Comparison of ENCODE assay signal across 1 cellular context in the genomic region with DNA sequence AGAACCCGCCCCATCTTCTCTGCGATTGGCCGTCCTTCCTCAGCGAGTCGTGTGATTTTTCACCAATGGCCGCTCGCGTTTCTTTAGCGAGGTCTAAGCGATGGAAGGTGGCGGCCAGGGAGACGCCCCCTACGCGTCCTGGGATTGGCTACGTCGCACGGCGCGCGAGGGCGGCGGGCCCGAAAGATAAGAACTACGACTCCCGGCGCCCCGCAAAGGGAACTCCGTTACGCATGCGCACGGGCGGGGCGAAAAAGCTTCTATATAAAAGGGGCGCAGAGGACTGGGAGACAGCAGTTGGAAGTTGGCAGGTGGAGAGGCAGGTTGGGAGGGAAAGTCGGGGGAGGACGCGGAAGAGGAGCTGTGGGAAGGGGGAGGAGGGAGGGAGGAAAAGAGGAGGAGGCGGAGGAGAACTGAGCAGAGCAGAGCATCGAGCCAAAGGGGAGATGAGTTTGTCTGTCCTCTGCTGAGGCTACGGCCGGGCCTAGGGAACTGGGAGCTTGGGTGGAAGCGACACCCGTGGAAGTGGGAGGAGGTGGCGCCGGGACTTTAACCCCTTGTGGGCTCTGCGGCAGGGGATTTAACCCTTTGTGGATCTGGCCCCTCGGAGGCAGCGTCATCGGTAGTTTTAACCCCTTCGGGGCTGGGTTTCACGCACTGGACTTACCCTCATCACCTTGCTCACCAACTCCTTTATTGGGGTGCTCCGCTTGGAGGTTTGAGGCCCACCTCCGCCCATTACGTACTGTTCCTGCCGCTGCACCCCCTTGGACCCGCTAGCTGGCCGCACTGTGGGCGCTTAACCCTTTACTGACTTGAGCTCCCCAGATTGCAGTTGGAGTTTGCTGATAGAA.
TF ChIP-seq lines count a peak whose summit lies in the region.

A gene with protein sequence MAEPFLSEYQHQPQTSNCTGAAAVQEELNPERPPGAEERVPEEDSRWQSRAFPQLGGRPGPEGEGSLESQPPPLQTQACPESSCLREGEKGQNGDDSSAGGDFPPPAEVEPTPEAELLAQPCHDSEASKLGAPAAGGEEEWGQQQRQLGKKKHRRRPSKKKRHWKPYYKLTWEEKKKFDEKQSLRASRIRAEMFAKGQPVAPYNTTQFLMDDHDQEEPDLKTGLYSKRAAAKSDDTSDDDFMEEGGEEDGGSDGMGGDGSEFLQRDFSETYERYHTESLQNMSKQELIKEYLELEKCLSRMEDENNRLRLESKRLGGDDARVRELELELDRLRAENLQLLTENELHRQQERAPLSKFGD (plus strand): TSS at position 293 of the 854 bp plus-strand sequence. CDS start 716 bp downstream, outside the sequence.

TF ChIP-seq in K562, 482 proteins besides CTCF, POLR2A, EP300 and RAD21 (continued from another document and continues in another):
- TF ChIP-seq GABPB2 (CRISPR knock-in tag; conservative IDR thresholded peaks at IDR 0.05) (peak; percentile 92), NR2C2 (CRISPR knock-in tag; IDR thresholded peaks at IDR 0.05) (peak; percentile 58; the same call in 1 of the 2 replicates), NR2C2 (tag; IDR thresholded peaks at IDR 0.05) (peak; percentile 52; the same call in 1 of the 2 replicates), ZNF586 (CRISPR knock-in tag; conservative IDR thresholded peaks at IDR 0.05) (peak; percentile 88), TGIF2 (CRISPR knock-in tag; IDR thresholded peaks at IDR 0.05) (peak; percentile 70; the same call in 1 of the 2 replicates), MEIS2 (IDR thresholded peaks at IDR 0.05; ENCODE audit: partially characterized antibody) (peak; percentile 92), HNRNPH1 (optimal IDR thresholded peaks at IDR 0.05; ENCODE audit: low read depth, low read length) (peak; percentile 71), NUFIP1 (IDR thresholded peaks at IDR 0.05; ENCODE audit: partially characterized antibody) (no peak), ESRRA (IDR thresholded peaks at IDR 0.05; ENCODE audit: borderline replicate concordance, low read depth) (peak; percentile 33; the same call in 1 of the 2 replicates), HSF4 (CRISPR knock-in tag; IDR thresholded peaks at IDR 0.05; ENCODE audit: borderline replicate concordance) (no peak), ZNF121 (CRISPR knock-in tag; conservative IDR thresholded peaks at IDR 0.05) (no peak), FOXK1 (CRISPR knock-in tag; IDR thresholded peaks at IDR 0.05; ENCODE audit: borderline replicate concordance) (no peak), BHLHE40 (IDR thresholded peaks at IDR 0.05; ENCODE audit: low read length) (no peak), NR2F6 (CRISPR knock-in tag; IDR thresholded peaks at IDR 0.05) (peak; percentile 95), YY1 (IDR thresholded peaks at IDR 0.05; ENCODE audit: borderline replicate concordance in 1 of 3, control insufficient read depth in 1 of 3, extremely low read depth in 1 of 3, insufficient read depth in 3 of 3, insufficient read length in 1 of 3, insufficient replicate concordance in 2 of 3, low read depth in 1 of 3, low read length in 2 of 3) (peak in 2 of 3 experiments; percentile 30 to 58)
- TF ChIP-seq, protein P1, sequence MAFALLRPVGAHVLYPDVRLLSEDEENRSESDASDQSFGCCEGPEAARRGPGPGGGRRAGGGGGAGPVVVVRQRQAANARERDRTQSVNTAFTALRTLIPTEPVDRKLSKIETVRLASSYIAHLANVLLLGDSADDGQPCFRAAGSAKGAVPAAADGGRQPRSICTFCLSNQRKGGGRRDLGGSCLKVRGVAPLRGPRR (CRISPR knock-in tag; IDR thresholded peaks at IDR 0.05), result no peak
- TF ChIP-seq, protein P2, sequence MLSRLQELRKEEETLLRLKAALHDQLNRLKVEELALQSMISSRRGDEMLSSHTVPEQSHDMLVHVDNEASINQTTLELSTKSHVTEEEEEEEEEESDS (CRISPR knock-in tag; IDR thresholded peaks at IDR 0.05), result no peak
- TF ChIP-seq, protein P3, sequence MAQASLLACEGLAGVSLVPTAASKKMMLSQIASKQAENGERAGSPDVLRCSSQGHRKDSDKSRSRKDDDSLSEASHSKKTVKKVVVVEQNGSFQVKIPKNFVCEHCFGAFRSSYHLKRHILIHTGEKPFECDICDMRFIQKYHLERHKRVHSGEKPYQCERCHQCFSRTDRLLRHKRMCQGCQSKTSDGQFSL (CRISPR knock-in tag; IDR thresholded peaks at IDR 0.05), result no peak
- TF ChIP-seq, protein P3 (tag; IDR thresholded peaks at IDR 0.05), result peak in 1 of 2 experiments; percentile 26; a peak in 1 of 4 replicates
- TF ChIP-seq, protein P4, sequence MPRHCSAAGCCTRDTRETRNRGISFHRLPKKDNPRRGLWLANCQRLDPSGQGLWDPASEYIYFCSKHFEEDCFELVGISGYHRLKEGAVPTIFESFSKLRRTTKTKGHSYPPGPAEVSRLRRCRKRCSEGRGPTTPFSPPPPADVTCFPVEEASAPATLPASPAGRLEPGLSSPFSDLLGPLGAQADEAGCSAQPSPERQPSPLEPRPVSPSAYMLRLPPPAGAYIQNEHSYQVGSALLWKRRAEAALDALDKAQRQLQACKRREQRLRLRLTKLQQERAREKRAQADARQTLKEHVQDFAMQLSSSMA (CRISPR knock-in tag; IDR thresholded peaks at IDR 0.05), result peak; percentile 87; the same call in 1 of the 2 replicates
- TF ChIP-seq, protein P5, sequence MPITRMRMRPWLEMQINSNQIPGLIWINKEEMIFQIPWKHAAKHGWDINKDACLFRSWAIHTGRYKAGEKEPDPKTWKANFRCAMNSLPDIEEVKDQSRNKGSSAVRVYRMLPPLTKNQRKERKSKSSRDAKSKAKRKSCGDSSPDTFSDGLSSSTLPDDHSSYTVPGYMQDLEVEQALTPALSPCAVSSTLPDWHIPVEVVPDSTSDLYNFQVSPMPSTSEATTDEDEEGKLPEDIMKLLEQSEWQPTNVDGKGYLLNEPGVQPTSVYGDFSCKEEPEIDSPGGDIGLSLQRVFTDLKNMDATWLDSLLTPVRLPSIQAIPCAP (CRISPR knock-in tag; IDR thresholded peaks at IDR 0.05; ENCODE audit: borderline replicate concordance), result no peak
- TF ChIP-seq, protein P6, sequence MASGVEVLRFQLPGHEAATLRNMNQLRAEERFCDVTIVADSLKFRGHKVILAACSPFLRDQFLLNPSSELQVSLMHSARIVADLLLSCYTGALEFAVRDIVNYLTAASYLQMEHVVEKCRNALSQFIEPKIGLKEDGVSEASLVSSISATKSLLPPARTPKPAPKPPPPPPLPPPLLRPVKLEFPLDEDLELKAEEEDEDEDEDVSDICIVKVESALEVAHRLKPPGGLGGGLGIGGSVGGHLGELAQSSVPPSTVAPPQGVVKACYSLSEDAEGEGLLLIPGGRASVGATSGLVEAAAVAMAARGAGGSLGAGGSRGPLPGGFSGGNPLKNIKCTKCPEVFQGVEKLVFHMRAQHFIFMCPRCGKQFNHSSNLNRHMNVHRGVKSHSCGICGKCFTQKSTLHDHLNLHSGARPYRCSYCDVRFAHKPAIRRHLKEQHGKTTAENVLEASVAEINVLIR (CRISPR knock-in tag; IDR thresholded peaks at IDR 0.05), result no peak
- TF ChIP-seq, protein P7, sequence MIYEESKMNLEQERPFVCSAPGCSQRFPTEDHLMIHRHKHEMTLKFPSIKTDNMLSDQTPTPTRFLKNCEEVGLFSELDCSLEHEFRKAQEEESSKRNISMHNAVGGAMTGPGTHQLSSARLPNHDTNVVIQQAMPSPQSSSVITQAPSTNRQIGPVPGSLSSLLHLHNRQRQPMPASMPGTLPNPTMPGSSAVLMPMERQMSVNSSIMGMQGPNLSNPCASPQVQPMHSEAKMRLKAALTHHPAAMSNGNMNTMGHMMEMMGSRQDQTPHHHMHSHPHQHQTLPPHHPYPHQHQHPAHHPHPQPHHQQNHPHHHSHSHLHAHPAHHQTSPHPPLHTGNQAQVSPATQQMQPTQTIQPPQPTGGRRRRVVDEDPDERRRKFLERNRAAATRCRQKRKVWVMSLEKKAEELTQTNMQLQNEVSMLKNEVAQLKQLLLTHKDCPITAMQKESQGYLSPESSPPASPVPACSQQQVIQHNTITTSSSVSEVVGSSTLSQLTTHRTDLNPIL (CRISPR knock-in tag; IDR thresholded peaks at IDR 0.05), result peak; percentile 91
- TF ChIP-seq, protein P8, sequence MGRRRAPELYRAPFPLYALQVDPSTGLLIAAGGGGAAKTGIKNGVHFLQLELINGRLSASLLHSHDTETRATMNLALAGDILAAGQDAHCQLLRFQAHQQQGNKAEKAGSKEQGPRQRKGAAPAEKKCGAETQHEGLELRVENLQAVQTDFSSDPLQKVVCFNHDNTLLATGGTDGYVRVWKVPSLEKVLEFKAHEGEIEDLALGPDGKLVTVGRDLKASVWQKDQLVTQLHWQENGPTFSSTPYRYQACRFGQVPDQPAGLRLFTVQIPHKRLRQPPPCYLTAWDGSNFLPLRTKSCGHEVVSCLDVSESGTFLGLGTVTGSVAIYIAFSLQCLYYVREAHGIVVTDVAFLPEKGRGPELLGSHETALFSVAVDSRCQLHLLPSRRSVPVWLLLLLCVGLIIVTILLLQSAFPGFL (CRISPR knock-in tag; IDR thresholded peaks at IDR 0.05), result 0 out of 2 replicates have a peak, but pooled peaks have one; percentile 17
- TF ChIP-seq, protein P9, sequence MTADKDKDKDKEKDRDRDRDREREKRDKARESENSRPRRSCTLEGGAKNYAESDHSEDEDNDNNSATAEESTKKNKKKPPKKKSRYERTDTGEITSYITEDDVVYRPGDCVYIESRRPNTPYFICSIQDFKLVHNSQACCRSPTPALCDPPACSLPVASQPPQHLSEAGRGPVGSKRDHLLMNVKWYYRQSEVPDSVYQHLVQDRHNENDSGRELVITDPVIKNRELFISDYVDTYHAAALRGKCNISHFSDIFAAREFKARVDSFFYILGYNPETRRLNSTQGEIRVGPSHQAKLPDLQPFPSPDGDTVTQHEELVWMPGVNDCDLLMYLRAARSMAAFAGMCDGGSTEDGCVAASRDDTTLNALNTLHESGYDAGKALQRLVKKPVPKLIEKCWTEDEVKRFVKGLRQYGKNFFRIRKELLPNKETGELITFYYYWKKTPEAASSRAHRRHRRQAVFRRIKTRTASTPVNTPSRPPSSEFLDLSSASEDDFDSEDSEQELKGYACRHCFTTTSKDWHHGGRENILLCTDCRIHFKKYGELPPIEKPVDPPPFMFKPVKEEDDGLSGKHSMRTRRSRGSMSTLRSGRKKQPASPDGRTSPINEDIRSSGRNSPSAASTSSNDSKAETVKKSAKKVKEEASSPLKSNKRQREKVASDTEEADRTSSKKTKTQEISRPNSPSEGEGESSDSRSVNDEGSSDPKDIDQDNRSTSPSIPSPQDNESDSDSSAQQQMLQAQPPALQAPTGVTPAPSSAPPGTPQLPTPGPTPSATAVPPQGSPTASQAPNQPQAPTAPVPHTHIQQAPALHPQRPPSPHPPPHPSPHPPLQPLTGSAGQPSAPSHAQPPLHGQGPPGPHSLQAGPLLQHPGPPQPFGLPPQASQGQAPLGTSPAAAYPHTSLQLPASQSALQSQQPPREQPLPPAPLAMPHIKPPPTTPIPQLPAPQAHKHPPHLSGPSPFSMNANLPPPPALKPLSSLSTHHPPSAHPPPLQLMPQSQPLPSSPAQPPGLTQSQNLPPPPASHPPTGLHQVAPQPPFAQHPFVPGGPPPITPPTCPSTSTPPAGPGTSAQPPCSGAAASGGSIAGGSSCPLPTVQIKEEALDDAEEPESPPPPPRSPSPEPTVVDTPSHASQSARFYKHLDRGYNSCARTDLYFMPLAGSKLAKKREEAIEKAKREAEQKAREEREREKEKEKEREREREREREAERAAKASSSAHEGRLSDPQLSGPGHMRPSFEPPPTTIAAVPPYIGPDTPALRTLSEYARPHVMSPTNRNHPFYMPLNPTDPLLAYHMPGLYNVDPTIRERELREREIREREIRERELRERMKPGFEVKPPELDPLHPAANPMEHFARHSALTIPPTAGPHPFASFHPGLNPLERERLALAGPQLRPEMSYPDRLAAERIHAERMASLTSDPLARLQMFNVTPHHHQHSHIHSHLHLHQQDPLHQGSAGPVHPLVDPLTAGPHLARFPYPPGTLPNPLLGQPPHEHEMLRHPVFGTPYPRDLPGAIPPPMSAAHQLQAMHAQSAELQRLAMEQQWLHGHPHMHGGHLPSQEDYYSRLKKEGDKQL (CRISPR knock-in tag; IDR thresholded peaks at IDR 0.05; ENCODE audit: borderline replicate concordance), result no peak; the same call in 1 of the 2 replicates
- TF ChIP-seq, protein P10, sequence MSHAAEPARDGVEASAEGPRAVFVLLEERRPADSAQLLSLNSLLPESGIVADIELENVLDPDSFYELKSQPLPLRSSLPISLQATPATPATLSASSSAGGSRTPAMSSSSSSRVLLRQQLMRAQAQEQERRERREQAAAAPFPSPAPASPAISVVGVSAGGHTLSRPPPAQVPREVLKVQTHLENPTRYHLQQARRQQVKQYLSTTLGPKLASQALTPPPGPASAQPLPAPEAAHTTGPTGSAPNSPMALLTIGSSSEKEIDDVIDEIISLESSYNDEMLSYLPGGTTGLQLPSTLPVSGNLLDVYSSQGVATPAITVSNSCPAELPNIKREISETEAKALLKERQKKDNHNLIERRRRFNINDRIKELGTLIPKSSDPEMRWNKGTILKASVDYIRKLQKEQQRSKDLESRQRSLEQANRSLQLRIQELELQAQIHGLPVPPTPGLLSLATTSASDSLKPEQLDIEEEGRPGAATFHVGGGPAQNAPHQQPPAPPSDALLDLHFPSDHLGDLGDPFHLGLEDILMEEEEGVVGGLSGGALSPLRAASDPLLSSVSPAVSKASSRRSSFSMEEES (CRISPR knock-in tag; IDR thresholded peaks at IDR 0.05), result no peak
